In genomic region chr10:114499120-114499519, GRCh38 we compare ENCODE assay signal across 9 cellular contexts.
A peak's percentile ranks its signal among the peaks of the same experiment; 100 is the strongest.
DNase-seq lines count a peak whose midpoint lies in the region; ATAC-seq, FAIRE-seq and TF ChIP-seq lines count a peak whose summit lies in the region.
"Had no signal": no experiment of that assay in that cellular context is flagged by ENCODE, and none has a peak within 500 bp of the region (broad histone marks: within the 10 kb centered on the region; RNA-seq: fewer than 3 reads in every experiment).

No MANE protein-coding gene starts in this region.

- no peak for FAIRE-seq in HTR-8/SVneo (lab: Jason Lieb, UNC)

- peak overlapping the region; percentile 46 for H3K27ac ChIP-seq in effector memory CD4-positive, alpha-beta T cell (ENCODE audit: insufficient read depth, low read length, poor library complexity, severe bottlenecking)

- H3K36me3 ChIP-seq in effector memory CD4-positive, alpha-beta T cell (ENCODE audit: control insufficient read depth, insufficient read depth, low read length): peaks cover 10% of the 10 kb centered on the region
- no peaks in the 10 kb centered on the region for H3K36me3 ChIP-seq in mucosa of descending colon (ENCODE audit: low read depth)

- ATAC-seq in GM19463 (IDR thresholded peaks at IDR 0.05; ENCODE audit: unreplicated experiment) (peak; percentile 7), HG03175 (IDR thresholded peaks at IDR 0.05; ENCODE audit: unreplicated experiment) (peak; percentile 28), mucosa of descending colon (no peak)

- H3K9me3 ChIP-seq in effector memory CD4-positive, alpha-beta T cell (ENCODE audit: control insufficient read depth, low read length): no peaks in the 10 kb centered on the region
- no peaks in the 10 kb centered on the region for H3K9me3 ChIP-seq in mucosa of descending colon

- H3K27me3 ChIP-seq in effector memory CD4-positive, alpha-beta T cell (replicated peaks; ENCODE audit: control insufficient read depth, insufficient read depth, low read length, poor library complexity, severe bottlenecking): no peaks in the 10 kb centered on the region

- no peak overlapping the region for H3K4me3 ChIP-seq in effector memory CD4-positive, alpha-beta T cell (ENCODE audit: insufficient read depth, low read depth, low read length, poor library complexity, severe bottlenecking)
- H3K4me3 ChIP-seq in mucosa of descending colon: no peak overlapping the region

- in situ Hi-C loops in GM13976 (cut with MboI; ENCODE audit: low sequenced_read_pairs, unreplicated experiment): no loop called here

- intact Hi-C loops in mucosa of descending colon (cut with DNase I, micrococcal nuclease): loop anchor here in 1 of 2 donors (10.0 kb wide), 1 partner anchor 46 kb away; no protein-coding TSS in a partner anchor

- DNase-seq in GM13976 (ENCODE audit: low spot score): peak; percentile 17
- DNase-seq in effector memory CD4-positive, alpha-beta T cell: no peak
- no peak for DNase-seq in HTR-8/SVneo (ENCODE audit: insufficient read length, low spot score)
- DNase-seq in mucosa of descending colon: no peak
- DNase-seq in nucleus accumbens (lab: John Stamatoyannopoulos, UW): no peak
- DNase-seq in activated effector memory CD4-positive, alpha-beta T cell treated with anti-CD3 and anti-CD28 coated beads, Interleukin-2, amount 50 U/mL, for 16 hours: no peak
- DNase-seq: DMS53 had no signal

- H3K4me1 ChIP-seq in effector memory CD4-positive, alpha-beta T cell (ENCODE audit: control insufficient read depth, insufficient read depth, low read length, poor library complexity, severe bottlenecking): peaks cover 36% of the 10 kb centered on the region
- peaks cover 13% of the 10 kb centered on the region for H3K4me1 ChIP-seq in mucosa of descending colon (ENCODE audit: low read depth)

- TF ChIP-seq CTCF in GM13976 (IDR thresholded peaks at IDR 0.05; ENCODE audit: borderline replicate concordance, control extremely low read depth, extremely low read depth, insufficient read depth, missing control alignments) (no peak), mucosa of descending colon (IDR thresholded peaks at IDR 0.05) (no peak)
